1 cellular context compared by ENCODE assay signal in the genomic region with DNA sequence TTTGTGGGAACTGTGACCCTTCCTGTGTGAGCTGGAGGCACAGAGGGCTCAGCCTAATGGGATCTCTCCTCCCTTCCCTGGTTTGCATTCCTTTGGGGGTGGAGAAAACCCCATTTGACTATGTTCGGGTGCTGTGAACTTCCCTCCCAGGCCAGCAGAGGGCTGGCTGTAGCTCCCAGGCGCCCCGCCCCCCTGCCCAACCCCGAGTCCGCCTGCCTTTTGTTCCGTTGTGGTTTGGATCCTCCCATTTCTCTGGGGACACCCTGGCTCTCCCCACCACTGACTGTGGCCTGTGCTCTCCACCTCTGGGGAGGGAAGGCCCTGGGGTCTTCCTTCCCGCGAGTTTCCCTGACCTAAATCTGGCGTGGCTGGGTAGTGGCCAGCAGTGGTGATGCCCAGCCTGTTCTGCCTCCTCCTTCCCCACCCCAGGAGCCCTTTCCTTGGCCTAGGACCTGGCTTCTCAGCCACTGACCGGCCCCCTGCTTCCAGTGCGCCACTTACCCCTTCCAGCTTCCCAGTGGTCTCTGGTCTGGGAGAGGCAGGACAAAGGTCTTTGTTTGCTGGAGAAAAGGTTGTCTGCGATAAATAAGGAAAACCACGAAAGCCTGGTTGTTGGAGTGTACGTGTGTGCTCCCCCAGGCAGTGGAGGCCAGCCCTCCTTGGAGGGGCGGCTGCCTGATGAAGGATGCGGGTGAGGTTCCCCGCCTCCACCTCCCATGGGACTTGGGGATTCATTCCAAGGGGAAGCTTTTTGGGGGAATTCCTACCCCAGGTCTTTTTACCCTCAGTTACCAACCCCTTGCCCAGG.
TF ChIP-seq lines count a peak whose summit lies in the region.

No MANE protein-coding gene starts in this region.

TF ChIP-seq in HepG2, 621 proteins besides CTCF, POLR2A, EP300 and RAD21 (continued from another document and continues in another):
- TF ChIP-seq KIAA2018 (CRISPR knock-in tag; IDR thresholded peaks at IDR 0.05; ENCODE audit: borderline replicate concordance) (no peak), ELK4 (CRISPR knock-in tag; IDR thresholded peaks at IDR 0.05; ENCODE audit: borderline replicate concordance) (no peak), GMEB1 (CRISPR knock-in tag; IDR thresholded peaks at IDR 0.05; ENCODE audit: borderline replicate concordance) (no peak), FUBP1 (CRISPR knock-in tag; IDR thresholded peaks at IDR 0.05; ENCODE audit: borderline replicate concordance) (no peak), ZNF383 (CRISPR knock-in tag; IDR thresholded peaks at IDR 0.05; ENCODE audit: borderline replicate concordance) (no peak), ATAD3A (CRISPR knock-in tag; IDR thresholded peaks at IDR 0.05) (no peak), ZNF891 (CRISPR knock-in tag; IDR thresholded peaks at IDR 0.05) (peak; percentile 17; the same call in 1 of the 2 replicates), CCAR2 (optimal IDR thresholded peaks at IDR 0.05; ENCODE audit: low read depth, low read length) (no peak), ZNF652 (CRISPR knock-in tag; IDR thresholded peaks at IDR 0.05; ENCODE audit: borderline replicate concordance, low read depth) (no peak), ZNF772 (CRISPR knock-in tag; IDR thresholded peaks at IDR 0.05) (no peak), ZNF10 (CRISPR knock-in tag; IDR thresholded peaks at IDR 0.05; ENCODE audit: borderline replicate concordance, low read depth) (no peak), NAIF1 (CRISPR knock-in tag; IDR thresholded peaks at IDR 0.05; ENCODE audit: borderline replicate concordance) (no peak), ZNF292 (CRISPR knock-in tag; IDR thresholded peaks at IDR 0.05; ENCODE audit: borderline replicate concordance, low read depth) (peak; percentile 79; the same call in 1 of the 2 replicates), SSRP1 (CRISPR knock-in tag; IDR thresholded peaks at IDR 0.05) (no peak), ZBTB1 (CRISPR knock-in tag; IDR thresholded peaks at IDR 0.05; ENCODE audit: borderline replicate concordance) (no peak), ZC3H4 (CRISPR knock-in tag; IDR thresholded peaks at IDR 0.05; ENCODE audit: borderline replicate concordance) (no peak), ZNF549 (CRISPR knock-in tag; IDR thresholded peaks at IDR 0.05) (no peak), GTF2F1 (IDR thresholded peaks at IDR 0.05; ENCODE audit: low read length) (no peak), ZNF552 (CRISPR knock-in tag; IDR thresholded peaks at IDR 0.05; ENCODE audit: borderline replicate concordance) (no peak), NR2F2 (IDR thresholded peaks at IDR 0.05; ENCODE audit: borderline replicate concordance, low read depth) (no peak), BCL3 (CRISPR knock-in tag; IDR thresholded peaks at IDR 0.05) (0 out of 2 replicates have a peak, but pooled peaks have one; percentile 31), ZSCAN21 (CRISPR knock-in tag; IDR thresholded peaks at IDR 0.05; ENCODE audit: borderline replicate concordance) (no peak), ZNF354B (CRISPR knock-in tag; IDR thresholded peaks at IDR 0.05) (no peak), SNAPC2 (CRISPR knock-in tag; IDR thresholded peaks at IDR 0.05) (no peak), PAWR (CRISPR knock-in tag; IDR thresholded peaks at IDR 0.05; ENCODE audit: borderline replicate concordance) (no peak), HNRNPK (IDR thresholded peaks at IDR 0.05; ENCODE audit: low read depth, low read length, poor library complexity, severe bottlenecking) (no peak), KMT2A (CRISPR knock-in tag; IDR thresholded peaks at IDR 0.05) (no peak; the same call in 1 of the 2 replicates), ZNF124 (CRISPR knock-in tag; IDR thresholded peaks at IDR 0.05) (peak; percentile 100), KDM2A (CRISPR knock-in tag; IDR thresholded peaks at IDR 0.05; ENCODE audit: borderline replicate concordance, low read depth) (0 out of 2 replicates have a peak, but pooled peaks have one; percentile 37), ATF7 (IDR thresholded peaks at IDR 0.05) (no peak), ATF7 (CRISPR knock-in tag; IDR thresholded peaks at IDR 0.05) (no peak), ZNF784 (CRISPR knock-in tag; IDR thresholded peaks at IDR 0.05; ENCODE audit: borderline replicate concordance) (peak; percentile 69; the same call in 1 of the 2 replicates), NR2F6 (IDR thresholded peaks at IDR 0.05) (no peak), NR2F6 (CRISPR knock-in tag; IDR thresholded peaks at IDR 0.05) (0 out of 2 replicates have a peak, but pooled peaks have one; percentile 11), ZNF138 (CRISPR knock-in tag; IDR thresholded peaks at IDR 0.05; ENCODE audit: low read depth) (no peak), ZFP91 (CRISPR knock-in tag; IDR thresholded peaks at IDR 0.05; ENCODE audit: borderline replicate concordance) (peak; percentile 47; the same call in 1 of the 2 replicates), HDAC1 (CRISPR knock-in tag; IDR thresholded peaks at IDR 0.05) (0 out of 2 replicates have a peak, but pooled peaks have one; percentile 49)
- TF ChIP-seq, protein P1, sequence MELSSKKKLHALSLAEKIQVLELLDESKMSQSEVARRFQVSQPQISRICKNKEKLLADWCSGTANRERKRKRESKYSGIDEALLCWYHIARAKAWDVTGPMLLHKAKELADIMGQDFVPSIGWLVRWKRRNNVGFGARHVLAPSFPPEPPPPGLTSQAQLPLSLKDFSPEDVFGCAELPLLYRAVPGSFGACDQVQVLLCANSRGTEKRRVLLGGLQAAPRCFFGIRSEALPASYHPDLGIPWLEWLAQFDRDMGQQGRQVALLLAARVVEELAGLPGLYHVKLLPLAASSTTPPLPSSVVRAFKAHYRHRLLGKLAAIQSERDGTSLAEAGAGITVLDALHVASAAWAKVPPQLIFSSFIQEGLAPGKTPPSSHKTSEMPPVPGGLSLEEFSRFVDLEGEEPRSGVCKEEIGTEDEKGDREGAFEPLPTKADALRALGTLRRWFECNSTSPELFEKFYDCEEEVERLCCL (CRISPR knock-in tag; IDR thresholded peaks at IDR 0.05; ENCODE audit: borderline replicate concordance) = no peak
- TF ChIP-seq, protein P2, sequence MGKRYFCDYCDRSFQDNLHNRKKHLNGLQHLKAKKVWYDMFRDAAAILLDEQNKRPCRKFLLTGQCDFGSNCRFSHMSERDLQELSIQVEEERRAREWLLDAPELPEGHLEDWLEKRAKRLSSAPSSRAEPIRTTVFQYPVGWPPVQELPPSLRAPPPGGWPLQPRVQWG (CRISPR knock-in tag; IDR thresholded peaks at IDR 0.05; ENCODE audit: borderline replicate concordance, low read depth) = no peak
